ENCODE assay signal across 19 cellular contexts in genomic region chr12:65908147-65908546, GRCh38.
"Had no signal": no experiment of that assay in that cellular context is flagged by ENCODE, and none has a peak within 500 bp of the region (broad histone marks: within the 10 kb centered on the region; RNA-seq: fewer than 3 reads in every experiment).

No MANE protein-coding gene starts in this region.

- H3K27me3 ChIP-seq: ascending aorta, right atrium auricular region had no signal

- H3K9me3 ChIP-seq: ascending aorta, left ventricle myocardium inferior, prostate gland, right atrium auricular region, tibial artery had no signal

- ATAC-seq: activated CD4-positive, CD25-positive, alpha-beta regulatory T cell treated with anti-CD3 and anti-CD28 coated beads, Interleukin-2, amount 50 U/mL, for 24 hours; activated CD8-positive, alpha-beta T cell treated with anti-CD3 and anti-CD28 coated beads, Interleukin-2, amount 10 ng/mL, durations not matched to agents 7 days and 5 days; stimulated activated naive CD8-positive, alpha-beta T cell treated with anti-CD3 and anti-CD28 coated beads, Interleukin-15, Interleukin-2, amounts not matched to agents 100 U/mL and 50 U/mL, for 24 hours had no signal

- DNase-seq: activated CD4-positive, alpha-beta T cell treated with anti-CD3 and anti-CD28 coated beads, Interleukin-2, amount 10 ng/mL, durations not matched to agents 7 days and 5 days; activated CD8-positive, alpha-beta T cell treated with anti-CD3 and anti-CD28 coated beads, Interleukin-2, amount 10 ng/mL, durations not matched to agents 7 days and 5 days; activated effector memory CD4-positive, alpha-beta T cell treated with anti-CD3 and anti-CD28 coated beads, Interleukin-2, amount 50 U/mL, for 16 hours; activated naive CD4-positive, alpha-beta T cell treated with anti-CD3 and anti-CD28 coated beads, Interleukin-2, amount 50 U/mL, for 16 hours; activated T-cell treated with anti-CD3 and anti-CD28 coated beads, Interleukin-2, amount 50 U/mL, for 48 hours; dermis blood vessel endothelial cell; effector memory CD4-positive, alpha-beta T cell; foreskin melanocyte; left ventricle myocardium inferior; mammary epithelial cell; stimulated activated naive CD8-positive, alpha-beta T cell treated with anti-CD3 and anti-CD28 coated beads, Interleukin-15, Interleukin-2, amounts not matched to agents 100 U/mL and 50 U/mL, for 24 hours; substantia nigra; tibial artery had no signal

- H3K4me1 Mint-ChIP-seq: activated CD4-positive, alpha-beta T cell treated with anti-CD3 and anti-CD28 coated beads, Interleukin-2, amount 10 ng/mL, durations not matched to agents 7 days and 5 days had no signal

- H3K4me3 Mint-ChIP-seq: activated CD4-positive, alpha-beta T cell treated with anti-CD3 and anti-CD28 coated beads, Interleukin-2, amount 10 ng/mL, durations not matched to agents 7 days and 5 days; activated CD8-positive, alpha-beta T cell treated with anti-CD3 and anti-CD28 coated beads, Interleukin-2, amount 10 ng/mL, durations not matched to agents 7 days and 5 days; neural crest cell; T-helper 1 cell treated with Interleukin-12 subunit alpha and Interleukin-12 subunit beta and Interleukin-4 antibody, amounts not matched to agents 30 μg/mL and 1 μg/mL, for 36 hours had no signal

- H3K4me1 ChIP-seq: ascending aorta, left ventricle myocardium inferior, prostate gland, right atrium auricular region, tibial artery had no signal

- H3K4me3 ChIP-seq: ascending aorta, left ventricle myocardium inferior, prostate gland, right atrium auricular region, tibial artery had no signal

- H3K27ac ChIP-seq: ascending aorta, left ventricle myocardium inferior, prostate gland, right atrium auricular region, tibial artery had no signal

- H3K9me3 Mint-ChIP-seq: activated CD4-positive, alpha-beta T cell treated with anti-CD3 and anti-CD28 coated beads, Interleukin-2, amount 10 ng/mL, durations not matched to agents 7 days and 5 days; T-helper 1 cell treated with Interleukin-12 subunit alpha and Interleukin-12 subunit beta and Interleukin-4 antibody, amounts not matched to agents 30 μg/mL and 1 μg/mL, for 36 hours had no signal

- H3K27ac Mint-ChIP-seq: activated CD4-positive, alpha-beta T cell treated with anti-CD3 and anti-CD28 coated beads, Interleukin-2, amount 10 ng/mL, durations not matched to agents 7 days and 5 days; activated CD8-positive, alpha-beta T cell treated with anti-CD3 and anti-CD28 coated beads, Interleukin-2, amount 10 ng/mL, durations not matched to agents 7 days and 5 days; T-helper 1 cell treated with Interleukin-12 subunit alpha and Interleukin-12 subunit beta and Interleukin-4 antibody, amounts not matched to agents 30 μg/mL and 1 μg/mL, for 36 hours had no signal

- H3K36me3 ChIP-seq: ascending aorta, left ventricle myocardium inferior, prostate gland, right atrium auricular region, tibial artery had no signal
